12 cellular contexts compared by ENCODE assay signal in genomic region chr13:32142956-32143375, GRCh38.
DNase-seq lines count a peak whose midpoint lies in the region; ATAC-seq and TF ChIP-seq lines count a peak whose summit lies in the region.
"Had no signal": no experiment of that assay in that cellular context is flagged by ENCODE, and none has a peak within 500 bp of the region (broad histone marks: within the 10 kb centered on the region; RNA-seq: fewer than 3 reads in every experiment).

No MANE protein-coding gene starts in this region.

- DNase-seq in DMS79 treated with DMSO at 0.1 percent for 48 hours (lab: John Stamatoyannopoulos, UW): peak; percentile 32
- peak; percentile 95 for DNase-seq in choroid plexus epithelial cell (ENCODE audit: low read depth)
- DNase-seq in T-helper 9 cell: no peak
- no peak for DNase-seq in posterior cingulate gyrus
- DNase-seq in uterus: no peak
- DNase-seq: activated naive CD4-positive, alpha-beta T cell; mucosa of descending colon; PC-3; stimulated activated CD4-positive, alpha-beta T cell treated with anti-CD3 and anti-CD28 coated beads, Interleukin-12 subunit alpha, Interleukin-12 subunit beta, amount 100 ng/mL, for 4 hours had no signal

- H3K4me1 ChIP-seq in HUES64 (ENCODE audit: insufficient read depth, low read length) (peaks cover 15% of the 10 kb centered on the region), liver (ENCODE audit: control insufficient read depth in 4 of 4, insufficient read depth in 4 of 4, low read length in 3 of 4) (peaks cover 0 to 3% (median under 1%) of the 10 kb centered on the region in 4 donors), uterus (no peaks in the 10 kb centered on the region)

- no peaks in the 10 kb centered on the region for H3K27me3 ChIP-seq in HUES64 (ENCODE audit: insufficient read depth, low read length)
- H3K27me3 ChIP-seq in liver (ENCODE audit: control insufficient read depth in 4 of 4, insufficient read depth in 4 of 4, low read length in 3 of 4): no peaks in the 10 kb centered on the region
- no peaks in the 10 kb centered on the region for H3K27me3 ChIP-seq in uterus

- H3K36me3 ChIP-seq in HUES64 (ENCODE audit: insufficient read depth, low read length) (no peaks in the 10 kb centered on the region), liver (ENCODE audit: control insufficient read depth in 4 of 4, insufficient read depth in 3 of 4, low read depth in 1 of 4, low read length in 3 of 4) (peaks cover 0 to 5% (median 0%) of the 10 kb centered on the region in 4 donors), uterus (no peaks in the 10 kb centered on the region)

- H3K27ac ChIP-seq in HUES64 (ENCODE audit: low read depth, low read length): 0 out of 2 replicates have a peak overlapping the region, but pooled peaks have one; percentile 8
- H3K27ac ChIP-seq in liver (ENCODE audit: low read depth in 1 of 2, low read length in 2 of 2): no peak overlapping the region
- no peak overlapping the region for H3K27ac ChIP-seq in uterus

- intact Hi-C loops in posterior cingulate gyrus (cut with DNase I) (no loop called here), uterus (cut with DNase I; ENCODE audit: low total_unique reads) (no loop called here)

- ATAC-seq in GM21825 (IDR thresholded peaks at IDR 0.05; ENCODE audit: unreplicated experiment): no peak
- ATAC-seq: mucosa of descending colon, PC-3 had no signal

- no peak overlapping the region for H3K4me3 ChIP-seq in HUES64 (ENCODE audit: low read length)
- H3K4me3 ChIP-seq in choroid plexus epithelial cell (ENCODE audit: low read depth, low read length): no peak overlapping the region
- no peak overlapping the region for H3K4me3 ChIP-seq in liver (ENCODE audit: low read depth in 1 of 3, low read length in 3 of 3)
- no peak overlapping the region for H3K4me3 ChIP-seq in uterus
- H3K4me3 ChIP-seq: mucosa of descending colon had no signal

- no peak overlapping the region for H3K9ac ChIP-seq in HUES64 (ENCODE audit: low read depth, low read length)
- no peak overlapping the region for H3K9ac ChIP-seq in liver (ENCODE audit: low read depth in 1 of 2, low read length in 2 of 2)

- no peak for TF ChIP-seq RAD21 in liver (IDR thresholded peaks at IDR 0.05)

- H3K9me3 ChIP-seq in HUES64 (ENCODE audit: insufficient read depth, low read depth, low read length): no peaks in the 10 kb centered on the region
- H3K9me3 ChIP-seq in liver (ENCODE audit: control insufficient read depth in 4 of 4, low read length in 3 of 4): no peaks in the 10 kb centered on the region
- no peaks in the 10 kb centered on the region for H3K9me3 ChIP-seq in uterus
- H3K9me3 ChIP-seq: mucosa of descending colon had no signal

- no peak for TF ChIP-seq POLR2A in uterus (IDR thresholded peaks at IDR 0.05)

- no peak for TF ChIP-seq CTCF in choroid plexus epithelial cell (conservative IDR thresholded peaks at IDR 0.05; ENCODE audit: low read depth, low read length)
- TF ChIP-seq CTCF in liver (IDR thresholded peaks at IDR 0.05; ENCODE audit: low read depth, low read length, missing input control): no peak
- TF ChIP-seq CTCF in uterus (IDR thresholded peaks at IDR 0.05): no peak

TF ChIP-seq in liver, 16 proteins besides CTCF, POLR2A, EP300 and RAD21:
- peak; percentile 59 to 65 for TF ChIP-seq HNF4A (conservative IDR thresholded peaks at IDR 0.05)
- TF ChIP-seq NR2F2 (IDR thresholded peaks at IDR 0.05): peak; percentile 86
- TF ChIP-seq ZBTB33 (IDR thresholded peaks at IDR 0.05): no peak

Comparison
In these comparisons a context has a peak if more than half of its experiments do, and no peak if none do; other contexts are left out.
1. DNase-seq: peak in DMS79 treated with DMSO at 0.1 percent for 48 hours (single experiment) and choroid plexus epithelial cell (single experiment); none in T-helper 9 cell (single experiment), posterior cingulate gyrus (0 of 10) and uterus (0 of 2).